Comparison of ENCODE assay signal across 10 cellular contexts in the genomic region with DNA sequence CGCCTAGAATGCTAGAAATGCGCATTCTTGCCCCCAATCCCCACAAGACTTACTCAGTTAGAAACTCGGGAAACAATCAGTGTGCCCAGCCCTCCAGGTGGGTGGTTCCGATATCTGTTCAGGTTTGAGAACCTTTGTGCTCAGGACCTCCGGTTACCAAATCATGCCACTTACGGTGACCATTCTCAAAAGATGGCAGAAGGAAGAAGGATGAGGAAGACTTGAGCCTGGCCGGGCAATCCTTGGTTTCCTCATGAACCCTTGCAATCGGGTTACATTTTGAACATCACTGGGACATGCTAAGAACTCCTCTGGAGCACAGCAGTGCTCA. TPM values are rescaled to one million over a fixed set of nuclear protein-coding genes. Genes with fewer than 3 reads are reported as not detected.
DNase-seq lines count a peak whose midpoint lies in the region; ATAC-seq and TF ChIP-seq lines count a peak whose summit lies in the region.
"Had no signal": no experiment of that assay in that cellular context is flagged by ENCODE, and none has a peak within 500 bp of the region (broad histone marks: within the 10 kb centered on the region; RNA-seq: fewer than 3 reads in every experiment).

No MANE protein-coding gene starts in this region.

- H3K27ac ChIP-seq in brain microvascular endothelial cell = peak overlapping the region; percentile 95

- DNase-seq in brain microvascular endothelial cell (no peak), skeletal muscle cell (ENCODE audit: low read depth) (no peak), iPS-NIHi11 (ENCODE audit: low spot score) (no peak), anterior cingulate cortex (lab: John Stamatoyannopoulos, UW) (no peak), HT-29 (ENCODE audit: low spot score) (no peak)
- no peak for DNase-seq in NK-92 treated with Interleukin-12 subunit alpha and Interleukin-12 subunit beta, amount 100 ng/mL, for 24 hours (lab: John Stamatoyannopoulos, UW)
- DNase-seq: activated CD4-positive, alpha-beta T cell treated with anti-CD3 and anti-CD28 coated beads, Interleukin-2, amount 50 U/mL, for 1 hour; foreskin melanocyte had no signal

- in situ Hi-C loops in brain microvascular endothelial cell (cut with HindIII; ENCODE audit: low pct_ligation_motif_present, low sequenced_read_pairs) = no loop called here

- ATAC-seq in GM18858 (IDR thresholded peaks at IDR 0.05; ENCODE audit: unreplicated experiment) (peak; percentile 1), HG03378 (IDR thresholded peaks at IDR 0.05; ENCODE audit: unreplicated experiment) (peak; percentile 4)

- no peak for TF ChIP-seq CTCF in brain microvascular endothelial cell (IDR thresholded peaks at IDR 0.05; ENCODE audit: low read depth, low read length, missing control alignments)

- H3K36me3 ChIP-seq in brain microvascular endothelial cell (replicated peaks) = no peaks in the 10 kb centered on the region

- peak overlapping the region; percentile 15 for H3K4me3 ChIP-seq in brain microvascular endothelial cell (ENCODE audit: low read depth, low read length)
- peak overlapping the region; percentile 40 for H3K4me3 ChIP-seq in skeletal muscle cell (ENCODE audit: low read depth, low read length)

- H3K27me3 ChIP-seq in brain microvascular endothelial cell (replicated peaks) = no peaks in the 10 kb centered on the region

RNA-seq across cellular contexts. Expression of a gene that starts 52.1 kb away (rescaled TPM):
- total RNA-seq in HT-29 (2014; rRNA removed; shearing (Covaris generic)) = 47.7 and 48.7 TPM in 2 replicates
